17 cellular contexts compared by ENCODE assay signal in the genomic region with DNA sequence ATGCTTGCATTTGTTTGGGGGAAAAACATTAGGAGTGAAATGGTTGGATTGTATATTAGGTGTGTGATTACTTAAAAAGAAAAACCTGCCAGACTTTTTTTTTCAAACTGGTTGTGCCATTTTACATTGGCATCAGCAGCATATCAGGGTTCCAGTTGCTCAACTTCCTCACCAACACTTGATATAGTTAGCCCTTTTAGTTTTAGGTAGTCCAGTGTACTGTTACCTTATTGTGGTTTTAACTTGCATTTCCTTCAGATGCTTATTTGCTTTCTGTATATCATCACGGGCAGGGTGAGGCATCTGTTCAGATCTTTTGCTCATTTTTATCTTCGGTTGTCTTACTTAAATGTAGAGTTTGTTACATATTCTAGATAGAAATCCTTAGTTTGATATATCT. TPM values are rescaled to one million over a fixed set of nuclear protein-coding genes. Genes with fewer than 3 reads are reported as not detected.
DNase-seq lines count a peak whose midpoint lies in the region; TF ChIP-seq lines count a peak whose summit lies in the region.
"Had no signal": no experiment of that assay in that cellular context is flagged by ENCODE, and none has a peak within 500 bp of the region (broad histone marks: within the 10 kb centered on the region; RNA-seq: fewer than 3 reads in every experiment).

No MANE protein-coding gene starts in this region.

- no peak for DNase-seq in MCF 10A (ENCODE audit: unreplicated experiment)
- DNase-seq in breast epithelium (ENCODE audit: low spot score in 2 of 2): no peak
- DNase-seq in type B pancreatic cell (ENCODE audit: extremely low spot score, unreplicated experiment): no peak
- DNase-seq in Calu3: no peak
- DNase-seq in uterus: no peak
- DNase-seq in foreskin fibroblast: no peak
- DNase-seq: foreskin keratinocyte; hypothalamus; kidney glomerular epithelial cell; NCI-H1436; NCI-H526; stimulated activated CD4-positive, alpha-beta T cell treated with anti-CD3 and anti-CD28 coated beads, Interleukin-2, amount 100 ng/mL, for 48 hours had no signal

- CTCF ChIA-PET in MCF 10A (lab: Yijun Ruan, JAX) (no interaction called here), Calu3 (lab: Charles Lee) (no interaction called here)

- H3K27ac ChIP-seq in breast epithelium: no peak overlapping the region
- H3K27ac ChIP-seq in SU-DHL-6 (ENCODE audit: low read depth, low read length): no peak overlapping the region
- no peak overlapping the region for H3K27ac ChIP-seq in iPS-18a (ENCODE audit: low read length)
- H3K27ac ChIP-seq in uterus: no peak overlapping the region
- H3K27ac ChIP-seq: epithelial cell of prostate, foreskin keratinocyte, skin epidermis had no signal

- peaks cover 0 to 11% of the 10 kb centered on the region in 2 donors for H3K4me1 ChIP-seq in breast epithelium
- peaks cover 12% of the 10 kb centered on the region for H3K4me1 ChIP-seq in iPS-18a (ENCODE audit: control insufficient read depth, low read depth, low read length)
- peaks cover 0 to 11% of the 10 kb centered on the region in 2 donors for H3K4me1 ChIP-seq in uterus

- H3K4me3 ChIP-seq in breast epithelium (no peak overlapping the region), SU-DHL-6 (ENCODE audit: insufficient read depth, low read length, poor library complexity, severe bottlenecking) (no peak overlapping the region), iPS-18a (ENCODE audit: low read length) (peak overlapping the region; percentile 17), uterus (no peak overlapping the region), foreskin fibroblast (ENCODE audit: low read depth in 1 of 2, low read length in 2 of 2) (no peak overlapping the region)
- H3K4me3 ChIP-seq: skin epidermis had no signal

- H3K79me2 ChIP-seq in SU-DHL-6 (ENCODE audit: insufficient read depth, low read length): peaks cover 75% of the 10 kb centered on the region

- no peak overlapping the region for H3K27ac Mint-ChIP-seq in MCF 10A (ENCODE audit: low read depth, unreplicated experiment)
- H3K27ac Mint-ChIP-seq in type B pancreatic cell: no peak overlapping the region
- no peak overlapping the region for H3K27ac Mint-ChIP-seq in Calu3 (ENCODE audit: unreplicated experiment)

- no peaks in the 10 kb centered on the region for H3K9me3 ChIP-seq in breast epithelium
- 0 out of 2 replicates have a peak, but pooled peaks cover 3% of the 10 kb centered on the region for H3K9me3 ChIP-seq in SU-DHL-6 (ENCODE audit: insufficient read depth, low read length)
- H3K9me3 ChIP-seq in iPS-18a (ENCODE audit: control insufficient read depth, low read depth, low read length): no peaks in the 10 kb centered on the region
- H3K9me3 ChIP-seq in uterus: no peaks in the 10 kb centered on the region

- peak overlapping the region; percentile 16 for H3K4me2 ChIP-seq in SU-DHL-6 (ENCODE audit: low read depth, low read length, poor library complexity, severe bottlenecking)

- H3K36me3 Mint-ChIP-seq in MCF 10A (ENCODE audit: insufficient read depth, unreplicated experiment) (peaks cover 40% of the 10 kb centered on the region), type B pancreatic cell (peaks cover 32% of the 10 kb centered on the region), Calu3 (ENCODE audit: insufficient read depth, unreplicated experiment) (peaks cover 20% of the 10 kb centered on the region)

- H3K4me3 Mint-ChIP-seq in MCF 10A (ENCODE audit: unreplicated experiment) (peak overlapping the region; percentile 21), type B pancreatic cell (peak overlapping the region; percentile 66), Calu3 (ENCODE audit: low read depth, unreplicated experiment) (no peak overlapping the region)
- H3K4me3 Mint-ChIP-seq: CD14-positive monocyte had no signal

- TF ChIP-seq CTCF in MCF 10A (IDR thresholded peaks at IDR 0.05; ENCODE audit: unreplicated experiment) (no peak), breast epithelium (IDR thresholded peaks at IDR 0.05) (no peak), SU-DHL-6 (IDR thresholded peaks at IDR 0.05; ENCODE audit: insufficient read depth, low read length, poor library complexity, severe bottlenecking) (no peak), type B pancreatic cell (conservative IDR thresholded peaks at IDR 0.05) (no peak), Calu3 (IDR thresholded peaks at IDR 0.05; ENCODE audit: unreplicated experiment) (no peak), uterus (IDR thresholded peaks at IDR 0.05) (no peak), foreskin fibroblast (IDR thresholded peaks at IDR 0.05; ENCODE audit: low read depth, low read length) (no peak)

- no peaks in the 10 kb centered on the region; the same call in 1 of the 2 replicates for H3F3A ChIP-seq in SU-DHL-6 (ENCODE audit: insufficient read depth)

- H4K20me1 ChIP-seq in SU-DHL-6 (ENCODE audit: low read depth, low read length): peaks cover 35% of the 10 kb centered on the region

- H3K27me3 ChIP-seq in breast epithelium (no peaks in the 10 kb centered on the region), SU-DHL-6 (ENCODE audit: low read length) (no peaks in the 10 kb centered on the region), iPS-18a (ENCODE audit: control insufficient read depth, insufficient read depth, low read length) (no peaks in the 10 kb centered on the region), uterus (no peaks in the 10 kb centered on the region)
- H3K27me3 ChIP-seq: foreskin keratinocyte had no signal

- no peaks in the 10 kb centered on the region for H3K9me3 Mint-ChIP-seq in MCF 10A (ENCODE audit: unreplicated experiment)
- H3K9me3 Mint-ChIP-seq in type B pancreatic cell: no peaks in the 10 kb centered on the region
- H3K9me3 Mint-ChIP-seq in Calu3 (ENCODE audit: low read depth, unreplicated experiment): no peaks in the 10 kb centered on the region

- H3K27me3 Mint-ChIP-seq in MCF 10A (ENCODE audit: insufficient read depth, unreplicated experiment): no peaks in the 10 kb centered on the region
- H3K27me3 Mint-ChIP-seq in type B pancreatic cell: no peaks in the 10 kb centered on the region
- H3K27me3 Mint-ChIP-seq in Calu3 (ENCODE audit: unreplicated experiment): no peaks in the 10 kb centered on the region

- peaks cover 26% of the 10 kb centered on the region for H3K4me1 Mint-ChIP-seq in MCF 10A (ENCODE audit: insufficient read depth, unreplicated experiment)
- H3K4me1 Mint-ChIP-seq in type B pancreatic cell (ENCODE audit: unreplicated experiment): peaks cover 33% of the 10 kb centered on the region
- peaks cover 20% of the 10 kb centered on the region for H3K4me1 Mint-ChIP-seq in Calu3 (ENCODE audit: low read depth, unreplicated experiment)

- no peak for TF ChIP-seq POLR2A in breast epithelium (IDR thresholded peaks at IDR 0.05)
- TF ChIP-seq POLR2A in uterus (IDR thresholded peaks at IDR 0.05): no peak

- intact Hi-C loops in MCF 10A (cut with micrococcal nuclease): no loop called here
- intact Hi-C loops in breast epithelium (cut with DNase I; ENCODE audit: low total_unique reads): no loop called here
- intact Hi-C loops in Calu3 (cut with micrococcal nuclease; ENCODE audit: unreplicated experiment): no loop called here
- intact Hi-C loops in uterus (cut with DNase I; ENCODE audit: low total_unique reads): no loop called here

- H3K36me3 ChIP-seq in breast epithelium: no peaks in the 10 kb centered on the region
- peaks cover 15% of the 10 kb centered on the region for H3K36me3 ChIP-seq in SU-DHL-6 (ENCODE audit: low read length)
- H3K36me3 ChIP-seq in iPS-18a (ENCODE audit: control insufficient read depth, low read depth, low read length): no peaks in the 10 kb centered on the region
- no peaks in the 10 kb centered on the region for H3K36me3 ChIP-seq in uterus

- no peak overlapping the region for H3K9ac ChIP-seq in SU-DHL-6 (ENCODE audit: low read length)
- H3K9ac ChIP-seq in iPS-18a (ENCODE audit: low read length): no peak overlapping the region

- POLR2A ChIA-PET in MCF 10A (lab: Yijun Ruan, JAX): no interaction called here

- BruUV-seq in MCF 10A (replicated peaks; lab: Mats Ljungman, UMichigan) (TSS peak; percentile 1), Calu3 (replicated peaks; lab: Mats Ljungman, UMichigan) (no TSS peak)

- H3K9me2 ChIP-seq in SU-DHL-6 (replicated peaks; ENCODE audit: insufficient read depth, low read length): no peaks in the 10 kb centered on the region

- H2AFZ ChIP-seq in SU-DHL-6 (ENCODE audit: low read depth, low read length, severe bottlenecking): no peak overlapping the region

RNA-seq across cellular contexts. Expression of a gene that starts 5.2 kb away (rescaled TPM):
- total RNA-seq in MCF 10A (2022): 60.8 and 67.8 TPM in 2 replicates
- 10 to 100 TPM; 71.2 to 95.7 (median 90.4) TPM for total RNA-seq in breast epithelium
- total RNA-seq in type B pancreatic cell (ENCODE audit: low replicate concordance): 55.9 and 76.6 TPM in 2 replicates
- total RNA-seq in Calu3 (2022): 23.4 and 24.7 TPM in 2 replicates
- 100 to 1,000 TPM in 1 of 4 donors, 10 to 100 TPM in 3; 32.6 to 100 (median 51.7) TPM for total RNA-seq in uterus
